Comparison of ENCODE assay signal across 8 cellular contexts in the genomic region with DNA sequence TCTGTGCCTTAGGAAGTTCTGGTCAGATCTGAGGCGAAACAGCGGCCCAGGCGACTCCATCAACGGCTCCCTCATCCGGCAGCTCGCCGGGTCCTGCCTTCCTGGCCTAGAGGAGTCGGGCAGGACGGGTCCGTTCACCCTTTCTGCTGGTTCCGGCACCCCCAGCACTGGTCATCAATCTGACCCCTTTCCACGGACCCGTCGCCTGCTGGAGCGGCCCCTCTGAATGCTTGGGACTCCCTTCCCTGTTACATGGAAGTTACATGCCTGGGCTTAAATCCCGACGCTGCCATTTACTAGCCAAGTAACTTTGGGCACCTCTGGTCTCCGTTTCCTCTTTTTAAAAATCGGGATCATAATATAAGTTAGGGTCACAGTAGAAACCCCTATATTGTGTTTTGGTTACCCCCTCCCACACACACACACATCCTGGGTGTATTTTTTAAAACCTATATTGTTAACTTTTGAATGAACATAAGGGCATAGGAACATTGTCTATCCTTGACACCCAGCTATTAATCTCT. TPM values are rescaled to one million over a fixed set of nuclear protein-coding genes. Genes with fewer than 3 reads are reported as not detected.
DNase-seq lines count a peak whose midpoint lies in the region; ATAC-seq and TF ChIP-seq lines count a peak whose summit lies in the region.

No MANE protein-coding gene starts in this region.

- intact Hi-C loops in activated B cell treated with CpG ODN at 0.5 μM for 24 hours (cut with micrococcal nuclease) (loop anchor here (1.0 to 2.0 kb wide), 4 partner anchors 15 to 340 kb away; no protein-coding TSS in a partner anchor), stomach (cut with DNase I; ENCODE audit: low total_unique reads) (no loop called here)

- H4K20me1 ChIP-seq in BLaER1 treated with 17β-estradiol and CSF1 and Interleukin-3, amounts not matched to agents 10 nM and 100 nM, result peaks cover 0 to 18% (median 9%) of the 10 kb centered on the region in 11 experiments; a peak in 10 of 22 replicates

- H3K4me2 ChIP-seq in BLaER1 treated with 17β-estradiol and CSF1 and Interleukin-3, amounts not matched to agents 10 nM and 100 nM, result peak overlapping the region; percentile 87 to 96 (median 92)

- TF ChIP-seq CTCF in HFFc6 (IDR thresholded peaks at IDR 0.05), result no peak
- TF ChIP-seq CTCF in activated B cell treated with CpG ODN at 0.5 μM for 24 hours (IDR thresholded peaks at IDR 0.05), result no peak
- no peak for TF ChIP-seq CTCF in stomach (IDR thresholded peaks at IDR 0.05)

- peak overlapping the region; percentile 79 to 94 (median 90) for H3K9ac ChIP-seq in BLaER1 treated with 17β-estradiol and CSF1 and Interleukin-3, amounts not matched to agents 10 nM and 100 nM

- peaks cover 36% of the 10 kb centered on the region for H3K4me1 Mint-ChIP-seq in HFFc6 (ENCODE audit: low read depth)
- peaks cover 39% of the 10 kb centered on the region for H3K4me1 Mint-ChIP-seq in activated B cell treated with CpG ODN at 0.5 μM for 24 hours

- POLR2A ChIA-PET in activated B cell treated with CpG ODN at 0.5 μM for 24 hours (lab: Charles Lee), result interaction anchor here (0.6 to 0.7 kb wide), 2 partner anchors 225 to 450 kb away, joined by 3 read pairs; no protein-coding TSS in a partner anchor

- peaks cover 23 to 33% (median 27%) of the 10 kb centered on the region in 10 experiments for H3K4me1 ChIP-seq in BLaER1 treated with 17β-estradiol and CSF1 and Interleukin-3, amounts not matched to agents 10 nM and 100 nM
- H3K4me1 ChIP-seq in iPS DF 6.9 (ENCODE audit: control insufficient read depth, insufficient read depth, low read length), result 0 out of 2 replicates have a peak, but pooled peaks cover 2% of the 10 kb centered on the region
- peaks cover 15 to 40% (median 30%) of the 10 kb centered on the region in 4 donors for H3K4me1 ChIP-seq in stomach

- no peak for TF ChIP-seq EP300 in stomach (IDR thresholded peaks at IDR 0.05)

- ATAC-seq in activated B cell treated with CpG ODN at 0.5 μM for 24 hours (ENCODE audit: low read depth), result no peak

- H3K4me3 Mint-ChIP-seq in HFFc6, result peak overlapping the region; percentile 90
- peak overlapping the region; percentile 91 for H3K4me3 Mint-ChIP-seq in activated B cell treated with CpG ODN at 0.5 μM for 24 hours

- WGBS in iPS DF 6.9 (ENCODE audit: insufficient coverage, insufficient read length), result no CpG with 5 or more reads among the region's 19 CpGs
- 8 to 15% (median 10%) methylated on average over 19 of the region's 19 CpGs for WGBS in stomach, 5 donors

- 0 out of 2 replicates have a peak, but pooled peaks cover 6% of the 10 kb centered on the region for H3K9me3 Mint-ChIP-seq in HFFc6
- H3K9me3 Mint-ChIP-seq in activated B cell treated with CpG ODN at 0.5 μM for 24 hours, result no peaks in the 10 kb centered on the region

- TF ChIP-seq POLR2A in stomach (IDR thresholded peaks at IDR 0.05), result peak in 1 of 4 donors; percentile 34

- peak overlapping the region; percentile 61 to 95 (median 87) for H3K27ac ChIP-seq in BLaER1 treated with 17β-estradiol and CSF1 and Interleukin-3, amounts not matched to agents 10 nM and 100 nM
- H3K27ac ChIP-seq in iPS DF 6.9 (ENCODE audit: low read length) (no peak overlapping the region), stomach (peak overlapping the region; percentile 75 to 90 (median 85))

- CTCF ChIA-PET in activated B cell treated with CpG ODN at 0.5 μM for 24 hours (lab: Charles Lee), result interaction anchor here (1.5 kb wide), 1 partner anchor 229 kb away, joined by 7 read pairs; no protein-coding TSS in a partner anchor

- peaks cover 8 to 19% (median 13%) of the 10 kb centered on the region in 11 experiments; a peak in 18 of 22 replicates for H3K9me3 ChIP-seq in BLaER1 treated with 17β-estradiol and CSF1 and Interleukin-3, amounts not matched to agents 10 nM and 100 nM (replicated peaks in 1 of 11)
- no peaks in the 10 kb centered on the region for H3K9me3 ChIP-seq in iPS DF 6.9 (ENCODE audit: control insufficient read depth, insufficient read depth, low read length)
- H3K9me3 ChIP-seq in stomach, result no peaks in the 10 kb centered on the region

- DNase-seq in HFFc6 (no peak), activated B cell treated with CpG ODN at 0.5 μM for 24 hours (no peak), iPS DF 6.9 (ENCODE audit: low read depth, low spot score) (no peak), stomach (no peak), occipital lobe (lab: John Stamatoyannopoulos, UW) (no peak), COR-L47 (lab: John Stamatoyannopoulos, UW) (no peak), DMS 273 treated with DMSO at 0.1 percent for 48 hours (lab: John Stamatoyannopoulos, UW) (no peak)

- H3K36me3 ChIP-seq in BLaER1 treated with 17β-estradiol and CSF1 and Interleukin-3, amounts not matched to agents 10 nM and 100 nM, result peaks cover 0 to 23% (median 12%) of the 10 kb centered on the region in 11 experiments; a peak in 15 of 22 replicates
- H3K36me3 ChIP-seq in iPS DF 6.9 (ENCODE audit: control insufficient read depth, insufficient read depth, low read length) (no peaks in the 10 kb centered on the region), stomach (no peaks in the 10 kb centered on the region)

- H3K27me3 ChIP-seq in BLaER1 treated with 17β-estradiol and CSF1 and Interleukin-3, amounts not matched to agents 10 nM and 100 nM, result no peaks in the 10 kb centered on the region
- H3K27me3 ChIP-seq in iPS DF 6.9 (ENCODE audit: control insufficient read depth, insufficient read depth, low read length), result no peaks in the 10 kb centered on the region
- H3K27me3 ChIP-seq in stomach, result no peaks in the 10 kb centered on the region

- peak overlapping the region; percentile 84 to 97 (median 92) for H3K4me3 ChIP-seq in BLaER1 treated with 17β-estradiol and CSF1 and Interleukin-3, amounts not matched to agents 10 nM and 100 nM
- H3K4me3 ChIP-seq in iPS DF 6.9 (ENCODE audit: low read length) (peak overlapping the region; percentile 36; the same call in 1 of the 2 replicates), stomach (peak overlapping the region; percentile 87 to 97 (median 92))

- H3K27ac Mint-ChIP-seq in HFFc6, result peak overlapping the region; percentile 83
- peak overlapping the region; percentile 97 for H3K27ac Mint-ChIP-seq in activated B cell treated with CpG ODN at 0.5 μM for 24 hours

- H3K36me3 Mint-ChIP-seq in HFFc6 (ENCODE audit: low read depth) (0 out of 2 replicates have a peak, but pooled peaks cover 4% of the 10 kb centered on the region), activated B cell treated with CpG ODN at 0.5 μM for 24 hours (ENCODE audit: low read depth) (peaks cover 10% of the 10 kb centered on the region)

- peaks cover 2% of the 10 kb centered on the region; the same call in 1 of the 2 replicates for H3K27me3 Mint-ChIP-seq in HFFc6 (ENCODE audit: insufficient read depth)
- H3K27me3 Mint-ChIP-seq in activated B cell treated with CpG ODN at 0.5 μM for 24 hours, result no peaks in the 10 kb centered on the region

RNA-seq across cellular contexts. Expression of gene GGCT, which starts 0.6 kb away (rescaled TPM):
- total RNA-seq in HFFc6 (2021; fragmentation: NEBNext Ultra II Directional; extraction: Animal tissue kit (Norgen Biotek cat#: 25700)), result 10 to 100 TPM; 16.1 to 25.6 (median 21.1) TPM
- total RNA-seq in activated B cell treated with CpG ODN at 0.5 μM for 24 hours (22.7 and 24.4 TPM in 2 replicates), stomach (10 to 100 TPM in 2 of 5 donors, 1 to 10 TPM in 2, not detected in 1; 2.9 to 25.7 (median 11.8) TPM), occipital lobe (17.6 TPM)
- polyA plus RNA-seq in stomach, result 10 to 100 TPM; 49.2 to 56.5 (median 53.6) TPM

RNA-seq across cellular contexts. Expression of gene NOD1, which starts 26.7 kb away (rescaled TPM):
- total RNA-seq in HFFc6 (2021; fragmentation: NEBNext Ultra II Directional; extraction: Animal tissue kit (Norgen Biotek cat#: 25700)), result 1 to 10 TPM; 2.8 to 3.9 (median 3.0) TPM
- total RNA-seq in activated B cell treated with CpG ODN at 0.5 μM for 24 hours (11.7 and 14.0 TPM in 2 replicates), stomach (10 to 100 TPM in 2 of 5 donors, 1 to 10 TPM in 3; 2.3 to 18.3 (median 7.0) TPM), occipital lobe (1.9 TPM)
- 1 to 10 TPM; 4.2 to 6.0 (median 4.7) TPM for polyA plus RNA-seq in stomach

Comparison
In these comparisons a context has a peak if more than half of its experiments do, and no peak if none do; other contexts are left out.
1. H3K4me3 ChIP-seq: peak in every context shown above with its lines; median percentile 92 in BLaER1 treated with 17β-estradiol and CSF1 and Interleukin-3, amounts not matched to agents 10 nM and 100 nM; 92 in stomach; 36 in iPS DF 6.9.